In the genomic region with DNA sequence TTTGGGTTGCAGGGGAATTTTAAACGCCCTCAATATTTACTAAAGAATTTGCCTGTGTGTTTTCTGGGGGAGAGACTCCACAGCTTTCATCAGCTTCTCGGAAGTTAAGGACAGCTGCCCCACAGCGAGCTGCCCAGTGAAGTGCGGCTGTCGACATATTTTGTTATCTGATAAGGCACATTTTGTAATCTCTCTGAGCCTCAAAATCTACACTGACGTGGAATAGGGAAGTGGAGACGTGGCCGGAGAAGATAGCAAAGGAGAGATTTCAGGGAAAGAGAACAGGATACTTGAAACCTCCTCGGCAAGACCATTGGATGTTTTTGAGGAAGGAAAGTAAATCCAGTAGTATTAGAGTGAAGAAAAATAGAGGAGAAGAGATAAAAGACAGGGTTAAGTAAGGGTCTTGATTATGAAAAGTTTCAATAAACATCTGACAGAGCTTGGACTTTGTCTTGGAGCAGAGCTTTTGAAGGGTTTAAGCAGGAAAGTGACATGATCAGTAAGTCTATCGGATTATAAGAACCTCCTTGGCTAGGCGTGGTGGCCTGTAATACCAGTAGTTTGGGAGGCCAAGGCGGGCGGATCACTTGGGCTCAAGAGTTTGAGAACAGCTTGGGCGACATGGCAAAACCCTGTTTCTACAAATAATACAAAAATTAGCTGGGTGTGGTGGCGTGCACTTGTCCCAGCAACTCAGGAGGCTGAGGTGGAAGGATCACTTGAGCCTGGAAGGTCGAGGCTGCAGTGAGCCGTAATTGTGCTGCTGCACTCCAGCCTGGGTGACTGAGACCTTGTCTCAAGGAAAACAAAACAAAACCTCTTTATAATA, we compare ENCODE assay signal across 8 cellular contexts. TPM values are rescaled to one million over a fixed set of nuclear protein-coding genes. Genes with fewer than 3 reads are reported as not detected.
DNase-seq lines count a peak whose midpoint lies in the region; ATAC-seq and TF ChIP-seq lines count a peak whose summit lies in the region.

No MANE protein-coding gene starts in this region.

- no peak for TF ChIP-seq POLR2A in prostate gland (IDR thresholded peaks at IDR 0.05)

- H3K4me3 ChIP-seq in HUES6 (ENCODE audit: low read depth, low read length) (peak overlapping the region; percentile 93), prostate gland (peak overlapping the region; percentile 51 to 81)

- H3K36me3 ChIP-seq in HUES6 (ENCODE audit: control insufficient read depth, insufficient read depth, low read length), result no peaks in the 10 kb centered on the region
- H3K36me3 ChIP-seq in prostate gland, result no peaks in the 10 kb centered on the region

- H3K9me3 ChIP-seq in HUES6 (ENCODE audit: control insufficient read depth, insufficient read depth, low read depth, low read length) (no peaks in the 10 kb centered on the region), prostate gland (no peaks in the 10 kb centered on the region)

- H3K9me3 Mint-ChIP-seq in activated B cell treated with CpG ODN at 0.5 μM for 24 hours, result no peaks in the 10 kb centered on the region

- H3K27me3 ChIP-seq in HUES6 (ENCODE audit: control insufficient read depth, insufficient read depth, low read length) (no peaks in the 10 kb centered on the region), prostate gland (replicated peaks; ENCODE audit: insufficient read depth) (no peaks in the 10 kb centered on the region)

- POLR2A ChIA-PET in activated B cell treated with CpG ODN at 0.5 μM for 24 hours (lab: Charles Lee), result interaction anchor here (0.6 to 2.6 kb wide), 10 partner anchors 53 to 735 kb away, joined by 3 to 36 read pairs (median 5); a partner anchor contains a TSS

- no peaks in the 10 kb centered on the region for H3K27me3 Mint-ChIP-seq in activated B cell treated with CpG ODN at 0.5 μM for 24 hours

- WGBS in prostate gland, result 27% methylated on average over 17 of the region's 17 CpGs

- peak overlapping the region; percentile 95 for H3K4me3 Mint-ChIP-seq in activated B cell treated with CpG ODN at 0.5 μM for 24 hours

- peaks cover 10% of the 10 kb centered on the region; the same call in 1 of the 2 replicates for H3K4me1 ChIP-seq in HUES6 (ENCODE audit: control insufficient read depth, insufficient read depth, low read length)
- peaks cover 5% of the 10 kb centered on the region for H3K4me1 ChIP-seq in prostate gland (replicated peaks)

- DNase-seq in CD1c-positive myeloid dendritic cell (ENCODE audit: extremely low spot score) (peak; percentile 77), activated B cell treated with CpG ODN at 0.5 μM for 24 hours (no peak), Right ventricle myocardium superior (peak; percentile 56), prostate gland (ENCODE audit: low spot score) (peak; percentile 16), iPS-NIHi7 (ENCODE audit: extremely low spot score) (no peak), DMS114 treated with DMSO at 0.1 percent for 48 hours (lab: John Stamatoyannopoulos, UW; ENCODE audit: unreplicated experiment) (no peak)

- H3K9ac ChIP-seq in HUES6 (ENCODE audit: low read length), result peak overlapping the region; percentile 93

- no peak overlapping the region for H3K27ac ChIP-seq in HUES6 (ENCODE audit: low read depth, low read length)
- peak overlapping the region; percentile 84 to 92 for H3K27ac ChIP-seq in prostate gland

- intact Hi-C loops in activated B cell treated with CpG ODN at 0.5 μM for 24 hours (cut with micrococcal nuclease), result loop anchor here (1.0 to 5.0 kb wide), 2 partner anchors 416 to 1404 kb away; a partner anchor contains a TSS
- intact Hi-C loops in Right ventricle myocardium superior (cut with DNase I), result no loop called here
- intact Hi-C loops in prostate gland (cut with DNase I), result loop anchor here (1.0 kb wide), 1 partner anchor 110 kb away; a partner anchor contains a TSS

- ATAC-seq in GM21367 (IDR thresholded peaks at IDR 0.05; ENCODE audit: unreplicated experiment) (peak; percentile 6), activated B cell treated with CpG ODN at 0.5 μM for 24 hours (ENCODE audit: low read depth) (no peak), Right ventricle myocardium superior (ENCODE audit: poor library complexity) (peak; percentile 33)

- peaks cover 16% of the 10 kb centered on the region for H3K4me1 Mint-ChIP-seq in activated B cell treated with CpG ODN at 0.5 μM for 24 hours

- peaks cover 5% of the 10 kb centered on the region for H3K36me3 Mint-ChIP-seq in activated B cell treated with CpG ODN at 0.5 μM for 24 hours (ENCODE audit: low read depth)

- peak overlapping the region; percentile 92 for H3K27ac Mint-ChIP-seq in activated B cell treated with CpG ODN at 0.5 μM for 24 hours

- CTCF ChIA-PET in activated B cell treated with CpG ODN at 0.5 μM for 24 hours (lab: Charles Lee), result interaction anchor here (1.0 to 2.9 kb wide), 10 partner anchors 10 to 561 kb away, joined by 3 to 25 read pairs (median 6); no protein-coding TSS in a partner anchor

- TF ChIP-seq CTCF in activated B cell treated with CpG ODN at 0.5 μM for 24 hours (IDR thresholded peaks at IDR 0.05), result no peak
- no peak for TF ChIP-seq CTCF in prostate gland (IDR thresholded peaks at IDR 0.05)

RNA-seq across cellular contexts. Expression of a gene that starts 1.1 kb away (rescaled TPM):
- total RNA-seq in activated B cell treated with CpG ODN at 0.5 μM for 24 hours (7.3 and 8.0 TPM in 2 replicates), Right ventricle myocardium superior (7.1 TPM), prostate gland (1 to 10 TPM; 8.6 to 9.5 TPM)

RNA-seq across cellular contexts. Expression of a gene that starts 56.1 kb away (rescaled TPM):
- total RNA-seq in activated B cell treated with CpG ODN at 0.5 μM for 24 hours (48.0 and 52.5 TPM in 2 replicates), Right ventricle myocardium superior (122 TPM), prostate gland (10 to 100 TPM; 20.0 to 30.6 TPM)

Comparison
In these comparisons a context has a peak if more than half of its experiments do, and no peak if none do; other contexts are left out.
1. DNase-seq: peak in CD1c-positive myeloid dendritic cell (single experiment), Right ventricle myocardium superior (single experiment) and prostate gland (single experiment); none in activated B cell treated with CpG ODN at 0.5 μM for 24 hours (single experiment), iPS-NIHi7 (single experiment) and DMS114 treated with DMSO at 0.1 percent for 48 hours (single experiment).